ENCODE assay signal across 8 cellular contexts in the genomic region with DNA sequence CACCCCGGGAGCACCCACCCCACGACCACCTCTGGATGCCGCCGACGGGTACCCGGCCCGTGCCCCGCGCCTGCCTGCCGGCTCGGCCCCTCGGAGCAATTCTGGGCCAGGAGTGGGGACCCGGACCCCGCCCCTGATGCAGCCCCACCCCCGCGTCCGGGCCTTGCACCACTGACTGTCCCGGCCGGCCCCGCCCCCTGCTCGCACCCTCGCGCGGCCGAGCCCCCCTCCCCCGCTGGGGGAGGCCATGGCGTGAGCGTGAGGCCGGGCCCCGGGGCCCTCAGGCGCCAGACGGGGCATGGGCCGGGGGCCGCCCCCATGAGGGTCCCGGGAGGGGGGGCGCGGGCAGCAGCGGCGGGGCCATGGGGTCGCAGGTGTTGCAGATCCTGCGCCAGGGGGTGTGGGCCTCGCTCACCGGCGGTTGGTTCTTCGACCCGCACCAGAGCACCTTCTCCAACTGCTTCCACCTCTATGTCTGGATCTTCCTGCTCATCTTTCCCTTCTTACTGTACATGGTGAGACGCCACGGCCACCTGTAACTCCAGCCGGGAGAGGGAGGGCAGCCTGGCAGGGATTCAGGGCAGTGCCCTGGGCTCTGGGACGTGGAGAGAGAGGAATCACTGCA. TPM values are rescaled to one million over a fixed set of nuclear protein-coding genes. Genes with fewer than 3 reads are reported as not detected.
DNase-seq lines count a peak whose midpoint lies in the region; ATAC-seq and TF ChIP-seq lines count a peak whose summit lies in the region.

No MANE protein-coding gene starts in this region.

- ATAC-seq in HG02759 (IDR thresholded peaks at IDR 0.05; ENCODE audit: unreplicated experiment) (peak; percentile 16), RWPE2 (ENCODE audit: low read depth) (no peak)

- peak overlapping the region; percentile 68 to 81 for H3K9ac ChIP-seq in mucosa of rectum (ENCODE audit: low read depth in 1 of 2, low read length in 2 of 2)

- no peak for TF ChIP-seq POLR2A in uterus (IDR thresholded peaks at IDR 0.05)

- TF ChIP-seq CTCF in RWPE2 (IDR thresholded peaks at IDR 0.05; ENCODE audit: poor library complexity, severe bottlenecking) (no peak), uterus (IDR thresholded peaks at IDR 0.05) (no peak)

- intact Hi-C loops in uterus (cut with DNase I; ENCODE audit: low total_unique reads), result no loop called here

- H3K27me3 ChIP-seq in RWPE2 (ENCODE audit: insufficient read depth, poor library complexity, severe bottlenecking), result no peaks in the 10 kb centered on the region
- H3K27me3 ChIP-seq in mucosa of rectum (ENCODE audit: control insufficient read depth in 2 of 2, insufficient read depth in 2 of 2, low read length in 2 of 2), result no peaks in the 10 kb centered on the region
- H3K27me3 ChIP-seq in uterus, result no peaks in the 10 kb centered on the region

- H3K4me1 ChIP-seq in RWPE2 (ENCODE audit: insufficient read depth, poor library complexity, severe bottlenecking) (no peaks in the 10 kb centered on the region), mucosa of rectum (ENCODE audit: control insufficient read depth in 2 of 2, insufficient read depth in 2 of 2, low read length in 2 of 2) (peaks cover 33 to 34% of the 10 kb centered on the region in 2 donors), uterus (peaks cover 0 to 19% of the 10 kb centered on the region in 2 donors)

- peak overlapping the region; percentile 81 for H3K27ac ChIP-seq in RWPE2 (ENCODE audit: poor library complexity, severe bottlenecking)
- peak overlapping the region; percentile 98 for H3K27ac ChIP-seq in mucosa of rectum (ENCODE audit: low read depth in 2 of 2, low read length in 2 of 2)
- H3K27ac ChIP-seq in uterus, result peak overlapping the region; percentile 75 to 87

- H3K4me3 ChIP-seq in RWPE2 (ENCODE audit: severe bottlenecking), result peak overlapping the region; percentile 66
- peak overlapping the region; percentile 86 to 91 for H3K4me3 ChIP-seq in mucosa of rectum (ENCODE audit: low read length in 2 of 2)
- peak overlapping the region; percentile 87 to 93 for H3K4me3 ChIP-seq in uterus

- DNase-seq in NCI-H510A (lab: John Stamatoyannopoulos, UW) (peak; percentile 57), NCI-H510A treated with DMSO at 0.1 percent for 48 hours (lab: John Stamatoyannopoulos, UW) (no peak), RWPE2 (ENCODE audit: low spot score) (no peak), uterus (no peak), superior temporal gyrus (ENCODE audit: extremely low spot score) (no peak)
- peak; percentile 34 for DNase-seq in effector CD4-positive, alpha-beta T cell

- H3K9me3 ChIP-seq in RWPE2 (ENCODE audit: severe bottlenecking) (no peaks in the 10 kb centered on the region), mucosa of rectum (ENCODE audit: control insufficient read depth in 2 of 2, low read length in 2 of 2) (no peaks in the 10 kb centered on the region), uterus (no peaks in the 10 kb centered on the region)

- H3K36me3 ChIP-seq in RWPE2 (ENCODE audit: low read depth) (peaks cover 27% of the 10 kb centered on the region), mucosa of rectum (ENCODE audit: control insufficient read depth in 2 of 2, insufficient read depth in 2 of 2, low read length in 2 of 2) (peaks cover 40 to 43% of the 10 kb centered on the region in 2 donors), uterus (no peaks in the 10 kb centered on the region)

RNA-seq across cellular contexts. Expression of a gene that starts 0.5 kb away (rescaled TPM):
- 10 to 100 TPM in 3 of 4 donors, 1 to 10 TPM in 1; 6.8 to 47.4 (median 24.6) TPM for total RNA-seq in uterus

RNA-seq across cellular contexts. Expression of a gene that starts 2.0 kb away (rescaled TPM):
- total RNA-seq in uterus, result 100 to 1,000 TPM in 1 of 4 donors, 10 to 100 TPM in 3; 22.1 to 139 (median 51.8) TPM

RNA-seq across cellular contexts. Expression of a gene that starts 20.5 kb away (rescaled TPM):
- 1 to 10 TPM in 1 of 4 donors, under 1 TPM in 1, not detected in 2; 0.26 to 5.8 TPM for total RNA-seq in uterus

RNA-seq across cellular contexts. Expression of a gene that starts 21.8 kb away (rescaled TPM):
- 10 to 100 TPM; 11.2 to 60.1 (median 27.0) TPM for total RNA-seq in uterus

RNA-seq across cellular contexts. Expression of a gene that starts 40.2 kb away (rescaled TPM):
- 100 to 1,000 TPM in 1 of 4 donors, 10 to 100 TPM in 3; 44.2 to 159 (median 69.5) TPM for total RNA-seq in uterus

Comparison
In these comparisons a context has a peak if more than half of its experiments do, and no peak if none do; other contexts are left out.
1. DNase-seq: peak in NCI-H510A (single experiment) and effector CD4-positive, alpha-beta T cell (single experiment); none in NCI-H510A treated with DMSO at 0.1 percent for 48 hours (single experiment), RWPE2 (single experiment), uterus (0 of 2) and superior temporal gyrus (single experiment).
2. Peak in every context shown above with its lines, with median percentiles within 50 percentile points of each other: H3K27ac ChIP-seq and H3K4me3 ChIP-seq.